8 cellular contexts compared by ENCODE assay signal in genomic region chr2:88627856-88628568, GRCh38. TPM values are rescaled to one million over a fixed set of nuclear protein-coding genes. Genes with fewer than 3 reads are reported as not detected.
A peak's percentile ranks its signal among the peaks of the same experiment; 100 is the strongest.
DNase-seq lines count a peak whose midpoint lies in the region; ATAC-seq, FAIRE-seq and TF ChIP-seq lines count a peak whose summit lies in the region.

No MANE protein-coding gene starts in this region.

- H3K27ac ChIP-seq in RWPE1 (peak overlapping the region; percentile 93), thyroid gland (peak overlapping the region; percentile 96 to 99 (median 99))

- H3K36me3 Mint-ChIP-seq in Caco-2 (ENCODE audit: insufficient read depth, unreplicated experiment) = no peaks in the 10 kb centered on the region
- H3K36me3 Mint-ChIP-seq in activated T-helper 17 cell treated with anti-CD3 and anti-CD28 coated beads, Interleukin-2, amount 50 U/mL, for 72 hours (ENCODE audit: low read depth) = no peaks in the 10 kb centered on the region

- DNase-seq in Caco-2 (peak; percentile 92 to 95), RWPE1 (ENCODE audit: low spot score) (peak; percentile 49), frontal cortex (ENCODE audit: low spot score in 2 of 2) (peak; percentile 36 to 62), omental fat pad (ENCODE audit: low spot score) (peak; percentile 73), thyroid gland (peak; percentile 97)

- H3K27me3 Mint-ChIP-seq in Caco-2 (ENCODE audit: insufficient read depth, unreplicated experiment) = no peaks in the 10 kb centered on the region
- no peaks in the 10 kb centered on the region for H3K27me3 Mint-ChIP-seq in activated T-helper 17 cell treated with anti-CD3 and anti-CD28 coated beads, Interleukin-2, amount 50 U/mL, for 72 hours

- TSS peak; percentile 84 for BruUV-seq in Caco-2 (replicated peaks; lab: Mats Ljungman, UMichigan)

- POLR2A ChIA-PET in Caco-2 (lab: Charles Lee) = interaction anchor here (0.6 to 2.8 kb wide), 12 partner anchors 12 to 64 kb away, joined by 3 to 23 read pairs (median 5); partner anchors contain the start of gene RPIA
- POLR2A ChIA-PET in RWPE1 (lab: Yijun Ruan, JAX; ENCODE audit: low non-redundant PET) = no interaction called here

- H3K4me1 Mint-ChIP-seq in Caco-2 (ENCODE audit: low read depth, unreplicated experiment) = no peaks in the 10 kb centered on the region
- H3K4me1 Mint-ChIP-seq in activated T-helper 17 cell treated with anti-CD3 and anti-CD28 coated beads, Interleukin-2, amount 50 U/mL, for 72 hours = peaks cover 5% of the 10 kb centered on the region

- H3K4me1 ChIP-seq in Caco-2 (peaks cover 6% of the 10 kb centered on the region), thyroid gland (peaks cover 19 to 35% of the 10 kb centered on the region in 2 donors)

- peak; percentile 77 to 84 for TF ChIP-seq POLR2A in thyroid gland (IDR thresholded peaks at IDR 0.05)

- no peaks in the 10 kb centered on the region for H3K9me3 Mint-ChIP-seq in Caco-2 (ENCODE audit: unreplicated experiment)
- H3K9me3 Mint-ChIP-seq in activated T-helper 17 cell treated with anti-CD3 and anti-CD28 coated beads, Interleukin-2, amount 50 U/mL, for 72 hours = no peaks in the 10 kb centered on the region

- H3K4me3 ChIP-seq in Caco-2 (ENCODE audit: low read depth, low read length) (peak overlapping the region; percentile 62), thyroid gland (replicated peaks in 1 of 3) (peak overlapping the region in 2 of 3 donors; percentile 29 to 34)

- TF ChIP-seq CTCF in Caco-2 (IDR thresholded peaks at IDR 0.05; ENCODE audit: insufficient read depth in 1 of 2, low read depth in 1 of 2, low read length in 1 of 2, severe bottlenecking in 1 of 2, unreplicated experiment in 1 of 2) = no peak
- no peak for TF ChIP-seq CTCF in RWPE1 (conservative IDR thresholded peaks at IDR 0.05; ENCODE audit: low read depth)
- TF ChIP-seq CTCF in omental fat pad (IDR thresholded peaks at IDR 0.05) = no peak
- TF ChIP-seq CTCF in thyroid gland (IDR thresholded peaks at IDR 0.05) = no peak

- H3K36me3 ChIP-seq in Caco-2 (ENCODE audit: control insufficient read depth, insufficient read depth, low read length) (no peaks in the 10 kb centered on the region; the same call in none of the 2 replicates), thyroid gland (no peaks in the 10 kb centered on the region)

- intact Hi-C loops in Caco-2 (cut with micrococcal nuclease; ENCODE audit: unreplicated experiment) (loop anchor here (1.0 to 5.0 kb wide), 5 partner anchors 23 to 298 kb away; no protein-coding TSS in a partner anchor), thyroid gland (cut with DNase I) (no loop called here)

- no peaks in the 10 kb centered on the region for H3K9me3 ChIP-seq in Caco-2
- no peaks in the 10 kb centered on the region for H3K9me3 ChIP-seq in thyroid gland

- FAIRE-seq in frontal cortex (lab: Jason Lieb, UNC) = no peak

- H3K4me3 Mint-ChIP-seq in Caco-2 (ENCODE audit: unreplicated experiment) = no peak overlapping the region
- no peak overlapping the region for H3K4me3 Mint-ChIP-seq in activated T-helper 17 cell treated with anti-CD3 and anti-CD28 coated beads, Interleukin-2, amount 50 U/mL, for 72 hours

- H3K27me3 ChIP-seq in Caco-2 (replicated peaks; ENCODE audit: control insufficient read depth, insufficient read depth, low read length) = no peaks in the 10 kb centered on the region
- H3K27me3 ChIP-seq in thyroid gland = no peaks in the 10 kb centered on the region

- H3K27ac Mint-ChIP-seq in Caco-2 (ENCODE audit: unreplicated experiment) = no peak overlapping the region
- H3K27ac Mint-ChIP-seq in activated T-helper 17 cell treated with anti-CD3 and anti-CD28 coated beads, Interleukin-2, amount 50 U/mL, for 72 hours = no peak overlapping the region

- peak; percentile 31 for ATAC-seq in GM19463 (IDR thresholded peaks at IDR 0.05; ENCODE audit: unreplicated experiment)
- peak; percentile 30 for ATAC-seq in HG03571 (IDR thresholded peaks at IDR 0.05; ENCODE audit: unreplicated experiment)
- peak; percentile 72 for ATAC-seq in activated T-helper 17 cell treated with anti-CD3 and anti-CD28 coated beads, Interleukin-2, amount 50 U/mL, for 72 hours (replicated peaks)
- peak; percentile 73 for ATAC-seq in omental fat pad (ENCODE audit: low FRiP score)

- 2% methylated on average over 21 of the region's 21 CpGs for WGBS in thyroid gland, 2 donors

- CTCF ChIA-PET in Caco-2 (lab: Charles Lee) = interaction anchor here (1.0 to 1.3 kb wide), 3 partner anchors 42 to 63 kb away, joined by 3 to 10 read pairs (median 7); partner anchors contain the start of gene RPIA
- CTCF ChIA-PET in RWPE1 (lab: Yijun Ruan, JAX) = interaction anchor here (1.1 to 1.4 kb wide), 2 partner anchors 42 to 44 kb away, joined by 4 to 6 read pairs; no protein-coding TSS in a partner anchor

RNA-seq across cellular contexts. Expression of gene EIF2AK3, which starts 0.7 kb away (rescaled TPM):
- total RNA-seq in Caco-2 (2022) (24.6 and 26.8 TPM in 2 replicates), frontal cortex (28.9 TPM), omental fat pad (10 to 100 TPM; 15.9 to 41.6 (median 21.5) TPM), thyroid gland (10 to 100 TPM; 35.3 to 52.1 (median 42.9) TPM)
- total RNA-seq in activated T-helper 17 cell treated with anti-CD3 and anti-CD28 coated beads, Interleukin-2, amount 50 U/mL, for 72 hours = 10 to 100 TPM; 17.1 to 22.0 TPM

Comparison
In these comparisons a context has a peak if more than half of its experiments do, and no peak if none do; other contexts are left out.
1. Peak in every context shown above with its lines: DNase-seq, ATAC-seq, H3K4me3 ChIP-seq and H3K27ac ChIP-seq.